In the genomic region with DNA sequence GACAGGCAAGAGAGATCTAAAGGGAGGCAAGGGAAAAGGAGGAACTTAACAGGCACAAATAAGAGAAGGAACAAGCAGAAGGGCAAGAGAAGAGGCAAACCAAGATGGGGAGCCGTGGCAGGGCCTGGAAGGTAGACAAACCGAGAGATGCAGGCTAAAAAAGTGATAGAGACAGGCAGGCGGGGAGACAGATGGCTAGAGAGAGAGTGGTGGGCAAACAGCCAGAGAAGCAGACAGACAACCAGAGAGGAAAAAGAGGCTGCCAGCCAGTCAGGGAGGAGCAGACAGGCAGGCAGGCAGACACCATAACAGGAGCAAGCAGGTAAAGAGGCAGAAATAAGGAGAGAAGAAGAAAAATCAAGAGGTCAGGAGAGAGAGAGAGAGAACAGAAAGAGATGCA, we compare ENCODE assay signal across 14 cellular contexts. TPM values are rescaled to one million over a fixed set of nuclear protein-coding genes. Genes with fewer than 3 reads are reported as not detected.
A peak's percentile ranks its signal among the peaks of the same experiment; 100 is the strongest.
DNase-seq lines count a peak whose midpoint lies in the region; ATAC-seq and TF ChIP-seq lines count a peak whose summit lies in the region.
"Had no signal": no experiment of that assay in that cellular context is flagged by ENCODE, and none has a peak within 500 bp of the region (broad histone marks: within the 10 kb centered on the region; RNA-seq: fewer than 3 reads in every experiment).

No MANE protein-coding gene starts in this region.

- no peaks in the 10 kb centered on the region for H4K20me1 ChIP-seq in BLaER1
- H4K20me1 ChIP-seq in Loucy (ENCODE audit: insufficient read depth, low read length, poor library complexity, severe bottlenecking): no peaks in the 10 kb centered on the region

- intact Hi-C loops in CD4-positive, alpha-beta memory T cell (cut with micrococcal nuclease): no loop called here

- H3K27ac ChIP-seq in BLaER1: peak overlapping the region; percentile 28
- H3K27ac ChIP-seq in RWPE1: peak overlapping the region; percentile 36
- no peak overlapping the region for H3K27ac ChIP-seq in CD4-positive, alpha-beta memory T cell (ENCODE audit: low read depth, low read length)
- H3K27ac ChIP-seq: gastrocnemius medialis, WERI-Rb-1 had no signal

- H3F3A ChIP-seq in Loucy (ENCODE audit: low read depth): peaks cover 17% of the 10 kb centered on the region

- no peaks in the 10 kb centered on the region for H3K27me3 ChIP-seq in BLaER1
- no peaks in the 10 kb centered on the region for H3K27me3 ChIP-seq in Loucy (ENCODE audit: insufficient read depth, low read length, poor library complexity, severe bottlenecking)
- no peaks in the 10 kb centered on the region for H3K27me3 ChIP-seq in CD4-positive, alpha-beta memory T cell (ENCODE audit: insufficient read depth, low read length)

- no peak overlapping the region for H2AFZ ChIP-seq in Loucy (ENCODE audit: low read length)

- POLR2A ChIA-PET in RWPE1 (lab: Yijun Ruan, JAX; ENCODE audit: low non-redundant PET): no interaction called here
- POLR2A ChIA-PET in CD4-positive, alpha-beta memory T cell (lab: Charles Lee; ENCODE audit: partially characterized antibody): no interaction called here

- peak overlapping the region; percentile 60; the same call in 1 of the 2 replicates for H3K9ac ChIP-seq in BLaER1
- H3K9ac ChIP-seq in Loucy (ENCODE audit: low read depth, low read length, poor library complexity, severe bottlenecking): peak overlapping the region; percentile 86

- H3K4me3 ChIP-seq in BLaER1: no peak overlapping the region
- peak overlapping the region; percentile 74 for H3K4me3 ChIP-seq in Loucy (ENCODE audit: low read length, poor library complexity, severe bottlenecking)
- H3K4me3 ChIP-seq in CD4-positive, alpha-beta memory T cell (ENCODE audit: low read length in 2 of 2): no peak overlapping the region
- H3K4me3 ChIP-seq: gastrocnemius medialis, lung had no signal

- CTCF ChIA-PET in RWPE1 (lab: Yijun Ruan, JAX): no interaction called here
- CTCF ChIA-PET in CD4-positive, alpha-beta memory T cell (lab: Charles Lee; ENCODE audit: partially characterized antibody): no interaction called here

- peaks cover 67% of the 10 kb centered on the region for H3K79me2 ChIP-seq in Loucy (ENCODE audit: insufficient read depth, low read length)

- H3K36me3 Mint-ChIP-seq in CD4-positive, alpha-beta memory T cell: peaks cover 0 to 10% of the 10 kb centered on the region in 2 donors

- DNase-seq in RWPE1 (ENCODE audit: low spot score) (no peak), inferior parietal cortex (ENCODE audit: extremely low spot score) (peak; percentile 15)
- no peak for DNase-seq in activated effector memory CD4-positive, alpha-beta T cell treated with anti-CD3 and anti-CD28 coated beads, Interleukin-2, amount 50 U/mL, for 16 hours
- DNase-seq in CD4-positive, alpha-beta memory T cell: no peak
- no peak for DNase-seq in stimulated activated CD4-positive, alpha-beta T cell treated with anti-CD3 and anti-CD28 coated beads, Interleukin-4, amount 100 ng/mL, for 4 hours
- DNase-seq: activated T-cell treated with anti-CD3 and anti-CD28 coated beads, Interleukin-2, amount 50 U/mL, for 24 hours; gastrocnemius medialis; PC-3; WERI-Rb-1 had no signal

- H3K9me2 ChIP-seq in Loucy (replicated peaks; ENCODE audit: low read depth, low read length): no peaks in the 10 kb centered on the region

- H3K27ac Mint-ChIP-seq in CD4-positive, alpha-beta memory T cell: no peak overlapping the region
- H3K27ac Mint-ChIP-seq: activated T-cell treated with anti-CD3 and anti-CD28 coated beads, Interleukin-2, amount 50 U/mL, for 24 hours had no signal

- no peak for TF ChIP-seq CTCF in Loucy (conservative IDR thresholded peaks at IDR 0.05; ENCODE audit: low read length)
- TF ChIP-seq CTCF in RWPE1 (conservative IDR thresholded peaks at IDR 0.05; ENCODE audit: low read depth): no peak

- H3K4me1 ChIP-seq in BLaER1 (peaks cover 47% of the 10 kb centered on the region), Loucy (ENCODE audit: insufficient read depth, low read length, poor library complexity, severe bottlenecking) (peaks cover 60% of the 10 kb centered on the region)
- peaks cover 49% of the 10 kb centered on the region for H3K4me1 ChIP-seq in CD4-positive, alpha-beta memory T cell (ENCODE audit: insufficient read depth, low read length)

- H3K9me3 ChIP-seq in BLaER1 (no peaks in the 10 kb centered on the region), Loucy (ENCODE audit: insufficient read depth, low read depth, low read length) (no peaks in the 10 kb centered on the region)
- no peaks in the 10 kb centered on the region for H3K9me3 ChIP-seq in CD4-positive, alpha-beta memory T cell (ENCODE audit: control insufficient read depth in 1 of 2, low read length in 2 of 2)
- H3K9me3 ChIP-seq: gastrocnemius medialis had no signal

- no peaks in the 10 kb centered on the region for H3K27me3 Mint-ChIP-seq in CD4-positive, alpha-beta memory T cell
- H3K27me3 Mint-ChIP-seq: activated T-cell treated with anti-CD3 and anti-CD28 coated beads, Interleukin-2, amount 50 U/mL, for 24 hours had no signal

- no peak overlapping the region for H3K4me3 Mint-ChIP-seq in CD4-positive, alpha-beta memory T cell
- H3K4me3 Mint-ChIP-seq: activated T-cell treated with anti-CD3 and anti-CD28 coated beads, Interleukin-2, amount 50 U/mL, for 24 hours had no signal

- peak overlapping the region; percentile 88 for H3K4me2 ChIP-seq in BLaER1
- H3K4me2 ChIP-seq in Loucy (ENCODE audit: low read depth, low read length, poor library complexity, severe bottlenecking): peak overlapping the region; percentile 92

- H3K9me3 Mint-ChIP-seq in CD4-positive, alpha-beta memory T cell: no peaks in the 10 kb centered on the region
- H3K9me3 Mint-ChIP-seq: activated T-cell treated with anti-CD3 and anti-CD28 coated beads, Interleukin-2, amount 50 U/mL, for 24 hours had no signal

- peaks cover 4 to 12% (median 7%) of the 10 kb centered on the region in 4 donors for H3K4me1 Mint-ChIP-seq in CD4-positive, alpha-beta memory T cell

- peaks cover 36% of the 10 kb centered on the region for H3K36me3 ChIP-seq in BLaER1
- no peaks in the 10 kb centered on the region for H3K36me3 ChIP-seq in Loucy (ENCODE audit: insufficient read depth, low read length)
- H3K36me3 ChIP-seq in CD4-positive, alpha-beta memory T cell (ENCODE audit: insufficient read depth, low read length): peaks cover 14% of the 10 kb centered on the region
- H3K36me3 ChIP-seq: gastrocnemius medialis had no signal

- no peak for ATAC-seq in HG03354 (IDR thresholded peaks at IDR 0.05; ENCODE audit: poor library complexity, severe bottlenecking, unreplicated experiment)
- ATAC-seq: gastrocnemius medialis, HepG2, PC-3 had no signal

RNA-seq across cellular contexts. Expression of a gene that starts 6.9 kb away (rescaled TPM):
- 100 to 1,000 TPM; 274 to 287 TPM for total RNA-seq in CD4-positive, alpha-beta memory T cell
- polyA plus RNA-seq in CD4-positive, alpha-beta memory T cell: 10 to 100 TPM in 1 of 2 donors, under 1 TPM in 1; 0.84 to 24.4 TPM

RNA-seq across cellular contexts. Expression of a gene that starts 23.9 kb away (rescaled TPM):
- total RNA-seq in CD4-positive, alpha-beta memory T cell: 10 to 100 TPM in 1 of 2 experiments, 1 to 10 TPM in 1; 8.7 to 11.4 TPM
- polyA plus RNA-seq in CD4-positive, alpha-beta memory T cell: 1 to 10 TPM; 5.1 to 5.2 TPM

RNA-seq across cellular contexts. Expression of a gene that starts 24.3 kb away (rescaled TPM):
- 10 to 100 TPM; 23.1 to 25.8 TPM for total RNA-seq in CD4-positive, alpha-beta memory T cell
- polyA plus RNA-seq in CD4-positive, alpha-beta memory T cell: 100 to 1,000 TPM; 139 to 149 TPM

RNA-seq across cellular contexts. Expression of a gene that starts 26.8 kb away (rescaled TPM):
- total RNA-seq in CD4-positive, alpha-beta memory T cell: 1 to 10 TPM; 6.2 to 7.9 TPM
- polyA plus RNA-seq in CD4-positive, alpha-beta memory T cell: not detected

RNA-seq across cellular contexts. Expression of a gene that starts 34.4 kb away (rescaled TPM):
- total RNA-seq in CD4-positive, alpha-beta memory T cell: 1 to 10 TPM; 6.7 to 7.4 TPM
- 1 to 10 TPM; 2.3 to 3.6 TPM for polyA plus RNA-seq in CD4-positive, alpha-beta memory T cell
